8 cellular contexts compared by ENCODE assay signal in the genomic region with DNA sequence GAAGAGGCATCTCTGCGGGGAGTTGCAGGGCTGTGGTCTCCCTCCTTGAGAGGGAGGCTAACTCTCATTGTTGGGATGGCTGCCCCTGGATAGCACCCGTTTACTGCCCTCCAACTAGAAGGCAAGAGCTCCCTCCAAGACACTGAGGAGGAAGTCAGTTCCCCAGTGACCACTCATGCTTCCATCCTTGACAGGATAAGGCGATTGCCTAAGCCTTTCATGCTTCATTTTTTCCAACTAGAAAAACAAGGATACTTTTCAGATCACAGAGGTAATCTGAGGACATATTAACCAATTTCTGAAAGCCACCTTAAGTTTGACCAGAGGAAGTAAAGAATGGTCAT.
DNase-seq lines count a peak whose midpoint lies in the region; ATAC-seq and TF ChIP-seq lines count a peak whose summit lies in the region.

No MANE protein-coding gene starts in this region.

- no peak for DNase-seq in activated naive CD4-positive, alpha-beta T cell treated with anti-CD3 and anti-CD28 coated beads, Interleukin-2, amount 10 ng/mL, durations not matched to agents 7 days and 5 days
- no peak for DNase-seq in activated naive CD4-positive, alpha-beta T cell treated with Interleukin-2 at 50 U/mL for 16 hours
- no peak for DNase-seq in uterus
- DNase-seq in ecto neural progenitor cell (ENCODE audit: low spot score) = no peak
- DNase-seq in inferior parietal cortex (ENCODE audit: extremely low spot score) = no peak

- no peak for ATAC-seq in HG02938 (IDR thresholded peaks at IDR 0.05; ENCODE audit: unreplicated experiment)

- peaks cover 53% of the 10 kb centered on the region for H3K4me1 Mint-ChIP-seq in activated naive CD4-positive, alpha-beta T cell treated with anti-CD3 and anti-CD28 coated beads, Interleukin-2, amount 10 ng/mL, durations not matched to agents 7 days and 5 days

- H3K9me3 ChIP-seq in muscle layer of colon (ENCODE audit: low read length) = no peaks in the 10 kb centered on the region
- no peaks in the 10 kb centered on the region for H3K9me3 ChIP-seq in uterus

- H3K4me3 Mint-ChIP-seq in activated naive CD4-positive, alpha-beta T cell treated with anti-CD3 and anti-CD28 coated beads, Interleukin-2, amount 10 ng/mL, durations not matched to agents 7 days and 5 days = no peak overlapping the region

- H3K27me3 ChIP-seq in muscle layer of colon (ENCODE audit: control insufficient read depth in 1 of 2, insufficient read depth in 2 of 2, low read length in 2 of 2) (no peaks in the 10 kb centered on the region), uterus (no peaks in the 10 kb centered on the region)

- no peaks in the 10 kb centered on the region for H3K36me3 ChIP-seq in muscle layer of colon (ENCODE audit: insufficient read depth, low read length)
- no peaks in the 10 kb centered on the region for H3K36me3 ChIP-seq in uterus

- CTCF ChIA-PET in activated naive CD4-positive, alpha-beta T cell treated with anti-CD3 and anti-CD28 coated beads, Interleukin-2, amount 10 ng/mL, durations not matched to agents 7 days and 5 days (lab: Charles Lee) = interaction anchor here (0.9 to 2.6 kb wide), 4 partner anchors 56 to 307 kb away, joined by 3 to 11 read pairs (median 3); a partner anchor contains a TSS

- peak overlapping the region; percentile 92 for H3K27ac Mint-ChIP-seq in activated naive CD4-positive, alpha-beta T cell treated with anti-CD3 and anti-CD28 coated beads, Interleukin-2, amount 10 ng/mL, durations not matched to agents 7 days and 5 days

- no peaks in the 10 kb centered on the region for H3K9me3 Mint-ChIP-seq in activated naive CD4-positive, alpha-beta T cell treated with anti-CD3 and anti-CD28 coated beads, Interleukin-2, amount 10 ng/mL, durations not matched to agents 7 days and 5 days

- peaks cover 50% of the 10 kb centered on the region for H3K4me1 ChIP-seq in muscle layer of colon (ENCODE audit: insufficient read depth, low read length)
- H3K4me1 ChIP-seq in uterus = peaks cover 10 to 19% of the 10 kb centered on the region in 2 donors

- intact Hi-C loops in uterus (cut with DNase I; ENCODE audit: low total_unique reads) = no loop called here

- peak overlapping the region; percentile 13 for H3K27ac ChIP-seq in cingulate gyrus (ENCODE audit: low read depth, low read length)
- peak overlapping the region; percentile 18 for H3K27ac ChIP-seq in muscle layer of colon (ENCODE audit: low read depth, low read length)
- peak overlapping the region; percentile 83 to 84 for H3K27ac ChIP-seq in uterus

- H3K36me3 Mint-ChIP-seq in activated naive CD4-positive, alpha-beta T cell treated with anti-CD3 and anti-CD28 coated beads, Interleukin-2, amount 10 ng/mL, durations not matched to agents 7 days and 5 days = peaks cover 22% of the 10 kb centered on the region

- H3K9ac ChIP-seq in muscle layer of colon (ENCODE audit: low read length) = no peak overlapping the region

- no peaks in the 10 kb centered on the region for H3K27me3 Mint-ChIP-seq in activated naive CD4-positive, alpha-beta T cell treated with anti-CD3 and anti-CD28 coated beads, Interleukin-2, amount 10 ng/mL, durations not matched to agents 7 days and 5 days

- TF ChIP-seq POLR2A in uterus (IDR thresholded peaks at IDR 0.05) = no peak

- no peak for TF ChIP-seq CTCF in uterus (IDR thresholded peaks at IDR 0.05)

- H3K4me3 ChIP-seq in muscle layer of colon (ENCODE audit: low read depth in 1 of 2, low read length in 2 of 2) (peak overlapping the region in 1 of 2 donors; percentile 0), uterus (no peak overlapping the region)

Comparison
In these comparisons a context has a peak if more than half of its experiments do, and no peak if none do; other contexts are left out.
1. H3K27ac ChIP-seq: peak in every context shown above with its lines; median percentile 84 in uterus; 18 in muscle layer of colon; 13 in cingulate gyrus.